In the genomic region with DNA sequence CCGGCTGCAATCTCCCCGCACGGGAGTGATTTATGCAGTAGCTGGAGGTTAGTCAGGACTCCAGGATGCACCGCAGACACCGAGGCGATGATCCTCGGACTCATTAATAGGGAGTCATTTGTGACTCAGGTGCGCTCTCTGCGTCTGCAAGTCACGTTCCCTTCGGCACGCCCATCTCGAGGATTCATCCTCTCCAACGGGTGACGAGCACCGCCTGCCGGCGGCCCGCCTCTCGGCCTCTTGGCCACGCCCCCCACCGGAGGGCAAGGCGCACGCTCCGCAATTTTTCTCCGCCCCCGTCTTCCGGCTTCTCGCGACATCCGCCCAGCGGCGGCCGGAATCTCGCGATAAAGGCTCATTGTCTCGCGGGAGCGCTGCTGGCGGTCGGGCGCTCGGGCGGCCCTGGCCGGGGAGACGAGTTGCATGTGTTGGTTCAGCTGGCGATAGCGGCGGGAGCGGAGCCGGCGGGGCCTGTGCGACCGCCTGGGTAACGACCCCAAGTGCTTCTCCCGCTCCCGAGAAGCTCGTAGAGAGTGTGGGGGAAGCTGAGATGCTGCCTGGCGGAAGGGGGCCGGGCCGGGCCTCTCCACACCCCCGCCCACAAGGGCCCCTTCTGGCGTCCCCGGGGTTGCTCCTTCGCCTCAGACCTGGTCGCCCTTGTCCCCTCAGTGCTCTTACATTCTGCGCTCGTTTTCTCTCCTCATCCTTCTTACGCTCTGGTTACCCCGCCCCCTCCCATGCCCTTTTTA, we compare ENCODE assay signal across 8 cellular contexts. TPM values are rescaled to one million over a fixed set of nuclear protein-coding genes. Genes with fewer than 3 reads are reported as not detected.
DNase-seq lines count a peak whose midpoint lies in the region; ATAC-seq, FAIRE-seq and TF ChIP-seq lines count a peak whose summit lies in the region.

A gene with protein sequence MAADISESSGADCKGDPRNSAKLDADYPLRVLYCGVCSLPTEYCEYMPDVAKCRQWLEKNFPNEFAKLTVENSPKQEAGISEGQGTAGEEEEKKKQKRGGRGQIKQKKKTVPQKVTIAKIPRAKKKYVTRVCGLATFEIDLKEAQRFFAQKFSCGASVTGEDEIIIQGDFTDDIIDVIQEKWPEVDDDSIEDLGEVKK (plus strand): TSS at position 361 of the 749 bp plus-strand sequence. CDS start 878 bp downstream, outside the sequence.

- intact Hi-C loops in esophagus squamous epithelium (cut with DNase I) = loop anchor here (5.0 kb wide), 1 partner anchor 110 kb away; no protein-coding TSS in a partner anchor

- no peaks in the 10 kb centered on the region for H3K9me2 ChIP-seq in Karpas-422 (replicated peaks; ENCODE audit: insufficient read depth, low read length)

- H2AFZ ChIP-seq in Karpas-422 (ENCODE audit: low read length) = peak within 1 kb of the TSS; percentile 54; the same call in 1 of the 2 replicates

- H4K20me1 ChIP-seq in Karpas-422 (ENCODE audit: insufficient read depth, low read depth, low read length) = no peaks in the 10 kb centered on the region

- H3K4me2 ChIP-seq in Karpas-422 (ENCODE audit: low read depth, low read length, poor library complexity, severe bottlenecking) = peak within 1 kb of the TSS; percentile 81

- TF ChIP-seq POLR2A in esophagus squamous epithelium (IDR thresholded peaks at IDR 0.05) = peak in 3 of 4 donors; percentile 10 to 79 (median 72)

- TF ChIP-seq CTCF in esophagus squamous epithelium (IDR thresholded peaks at IDR 0.05) = peak; percentile 84 to 99 (median 94)

- no peaks in the 10 kb centered on the region for H3K9me3 ChIP-seq in Karpas-422 (ENCODE audit: low read length)
- no peaks in the 10 kb centered on the region for H3K9me3 ChIP-seq in esophagus squamous epithelium

- H3K4me3 ChIP-seq in Karpas-422 (ENCODE audit: low read length) (peak within 1 kb of the TSS; percentile 83), esophagus squamous epithelium (peak within 1 kb of the TSS; percentile 71 to 99 (median 78))

- H3K27me3 ChIP-seq in Karpas-422 (ENCODE audit: low read length) (no peaks in the 10 kb centered on the region), esophagus squamous epithelium (no peaks in the 10 kb centered on the region)

- peak; percentile 99 for DNase-seq in Daoy (ENCODE audit: low read depth)
- DNase-seq in Karpas-422 = peak; percentile 99
- peak; percentile 98 for DNase-seq in RCC 7860 (ENCODE audit: low spot score)
- peak; percentile 99 for DNase-seq in activated T-helper 1 cell treated with Interleukin-2 at 50 U/mL for 16 hours (ENCODE audit: low read depth)
- peak; percentile 83 for DNase-seq in esophagus squamous epithelium (lab: John Stamatoyannopoulos, UW)
- DNase-seq in myocyte (ENCODE audit: low read depth) = peak; percentile 96
- DNase-seq in stimulated activated CD8-positive, alpha-beta memory T cell treated with anti-CD3 and anti-CD28 coated beads, Interleukin-7, amount 100 ng/mL, for 48 hours (ENCODE audit: extremely low read depth in 1 of 2, low read depth in 1 of 2) = peak; percentile 99 to 100

- peak; percentile 77 for FAIRE-seq in RCC 7860 (lab: Jason Lieb, UNC)

- ATAC-seq in GM21825 (IDR thresholded peaks at IDR 0.05; ENCODE audit: unreplicated experiment) = peak; percentile 93

- peaks cover 53% of the 10 kb centered on the region for H3K4me1 ChIP-seq in Karpas-422 (ENCODE audit: low read length)
- peaks cover 14 to 74% (median 15%) of the 10 kb centered on the region in 3 donors for H3K4me1 ChIP-seq in esophagus squamous epithelium

- peak within 1 kb of the TSS; percentile 87 for H3K9ac ChIP-seq in Karpas-422 (ENCODE audit: low read length)

- peaks cover 30% of the 10 kb centered on the region; the same call in 1 of the 2 replicates for H3K36me3 ChIP-seq in Karpas-422 (ENCODE audit: insufficient read depth, low read length)
- H3K36me3 ChIP-seq in esophagus squamous epithelium = peaks cover 8 to 39% (median 18%) of the 10 kb centered on the region in 3 donors

- WGBS in esophagus squamous epithelium, 2 donors = 0 to 1% methylated on average over 21 of the region's 70 CpGs

- peak within 1 kb of the TSS; percentile 77 for H3K27ac ChIP-seq in Karpas-422 (ENCODE audit: low read length)
- H3K27ac ChIP-seq in esophagus squamous epithelium = peak within 1 kb of the TSS; percentile 89 to 96 (median 91)

- peaks cover 42% of the 10 kb centered on the region for H3K79me2 ChIP-seq in Karpas-422 (ENCODE audit: low read length)

RNA-seq across cellular contexts. Expression of the gene that starts here (rescaled TPM):
- total RNA-seq in Daoy (2014; rRNA removed; shearing (Covaris generic)) = 86.9 and 107 TPM in 2 replicates
- 53.4 and 72.8 TPM in 2 replicates for total RNA-seq in Karpas-422 (2014; rRNA removed; shearing (Covaris generic); ENCODE audit: low replicate concordance)
- total RNA-seq in esophagus squamous epithelium = 10 to 100 TPM; 23.3 to 40.1 (median 32.3) TPM
- total RNA-seq in myocyte = 45.5 and 60.7 TPM in 2 replicates
- 40.4 TPM for polyA plus RNA-seq in myocyte (2012)

Comparison
In these comparisons a context has a peak if more than half of its experiments do, and no peak if none do; other contexts are left out.
1. Peak in every context shown above with its lines: DNase-seq, ATAC-seq, H3K4me3 ChIP-seq and H3K27ac ChIP-seq.